Comparison of ENCODE assay signal across 29 cellular contexts in genomic region chr3:17207019-17207418, GRCh38.
"Had no signal": no experiment of that assay in that cellular context is flagged by ENCODE, and none has a peak within 500 bp of the region (broad histone marks: within the 10 kb centered on the region; RNA-seq: fewer than 3 reads in every experiment).

No MANE protein-coding gene starts in this region.

- H3K27me3 Mint-ChIP-seq: activated T-cell treated with anti-CD3 and anti-CD28 coated beads, Interleukin-2, amount 50 U/mL, for 24 hours; activated T-helper 17 cell treated with anti-CD3 and anti-CD28 coated beads, Interleukin-2, amount 50 U/mL, for 72 hours; natural killer cell treated with Interleukin-12 subunit alpha and Interleukin-12 subunit beta and Interleukin-15 and Interleukin-18, amount 100 ng/mL, for 72 hours; T-helper 17 cell had no signal

- ATAC-seq: activated CD4-positive, CD25-positive, alpha-beta regulatory T cell treated with anti-CD3 and anti-CD28 coated beads, Interleukin-2, amount 50 U/mL, for 24 hours; activated T-helper 17 cell treated with anti-CD3 and anti-CD28 coated beads, Interleukin-2, amount 50 U/mL, for 72 hours; body of pancreas; lower lobe of right lung; natural killer cell treated with Interleukin-12 subunit alpha and Interleukin-12 subunit beta and Interleukin-15 and Interleukin-18, amount 100 ng/mL, for 72 hours; right lobe of liver; stimulated activated naive CD8-positive, alpha-beta T cell treated with anti-CD3 and anti-CD28 coated beads, Interleukin-15, Interleukin-2, amounts not matched to agents 100 U/mL and 50 U/mL, for 24 hours; T-helper 17 cell; upper lobe of right lung had no signal

- H3K27ac ChIP-seq: body of pancreas, colonic mucosa, lower lobe of right lung, right lobe of liver, skin epidermis, thyroid gland, upper lobe of right lung, WERI-Rb-1 had no signal

- H3K36me3 ChIP-seq: colonic mucosa, lower lobe of right lung, right lobe of liver, upper lobe of right lung, WERI-Rb-1 had no signal

- H3K4me3 ChIP-seq: body of pancreas, colonic mucosa, dorsolateral prefrontal cortex, heart right ventricle, lower lobe of right lung, right lobe of liver, skin epidermis, thyroid gland, upper lobe of right lung had no signal

- H3K27ac Mint-ChIP-seq: activated T-cell treated with anti-CD3 and anti-CD28 coated beads, Interleukin-2, amount 50 U/mL, for 24 hours; activated T-helper 17 cell treated with anti-CD3 and anti-CD28 coated beads, Interleukin-2, amount 50 U/mL, for 72 hours; natural killer cell treated with Interleukin-12 subunit alpha and Interleukin-12 subunit beta and Interleukin-15 and Interleukin-18, amount 100 ng/mL, for 72 hours; T-helper 17 cell had no signal

- DNase-seq: activated CD4-positive, alpha-beta T cell treated with anti-CD3 and anti-CD28 coated beads for 48 hours; activated CD4-positive, alpha-beta T cell treated with anti-CD3 and anti-CD28 coated beads, Interleukin-2, amount 50 U/mL, for 48 hours; activated CD8-positive, alpha-beta memory T cell treated with anti-CD3 and anti-CD28 coated beads, Interleukin-2, amount 50 U/mL, for 4 hours; activated gamma-delta T cell treated with Interleukin-2 at 50 U/mL for 16 hours; activated naive CD4-positive, alpha-beta T cell treated with anti-CD3 and anti-CD28 coated beads, Interleukin-2, amount 50 U/mL, for 16 hours; activated T-cell treated with anti-CD3 and anti-CD28 coated beads, Interleukin-2, amount 50 U/mL, for 24 hours; body of pancreas; colonic mucosa; dorsolateral prefrontal cortex; effector memory CD4-positive, alpha-beta T cell; erythroblast; foreskin melanocyte; heart right ventricle; lower lobe of right lung; mesenchymal stem cell; right lobe of liver; stimulated activated CD4-positive, alpha-beta T cell treated with anti-CD3 and anti-CD28 coated beads, Interleukin-12 subunit alpha, Interleukin-12 subunit beta, amount 100 ng/mL, for 4 hours; stimulated activated CD4-positive, alpha-beta T cell treated with anti-CD3 and anti-CD28 coated beads, Interleukin-4, amount 100 ng/mL, for 1 hour; stimulated activated naive CD8-positive, alpha-beta T cell treated with anti-CD3 and anti-CD28 coated beads, Interleukin-15, Interleukin-2, amounts not matched to agents 100 U/mL and 50 U/mL, for 24 hours; substantia nigra; T-helper 17 cell; T1000; thyroid gland; upper lobe of right lung; WERI-Rb-1 had no signal

- H3K9me3 Mint-ChIP-seq: natural killer cell treated with Interleukin-12 subunit alpha and Interleukin-12 subunit beta and Interleukin-15 and Interleukin-18, amount 100 ng/mL, for 72 hours had no signal

- H3K4me1 ChIP-seq: body of pancreas, colonic mucosa, lower lobe of right lung, right lobe of liver, thyroid gland, upper lobe of right lung had no signal

- H3K27me3 ChIP-seq: body of pancreas, colonic mucosa, dorsolateral prefrontal cortex, heart right ventricle, right lobe of liver, thyroid gland, upper lobe of right lung had no signal

- H3K4me3 Mint-ChIP-seq: activated T-cell treated with anti-CD3 and anti-CD28 coated beads, Interleukin-2, amount 50 U/mL, for 24 hours; activated T-helper 17 cell treated with anti-CD3 and anti-CD28 coated beads, Interleukin-2, amount 50 U/mL, for 72 hours; natural killer cell treated with Interleukin-12 subunit alpha and Interleukin-12 subunit beta and Interleukin-15 and Interleukin-18, amount 100 ng/mL, for 72 hours; T-helper 17 cell had no signal

- H3K9me3 ChIP-seq: body of pancreas, colonic mucosa, right lobe of liver, thyroid gland had no signal

- H3K4me1 Mint-ChIP-seq: activated T-helper 17 cell treated with anti-CD3 and anti-CD28 coated beads, Interleukin-2, amount 50 U/mL, for 72 hours had no signal
